In the genomic region with DNA sequence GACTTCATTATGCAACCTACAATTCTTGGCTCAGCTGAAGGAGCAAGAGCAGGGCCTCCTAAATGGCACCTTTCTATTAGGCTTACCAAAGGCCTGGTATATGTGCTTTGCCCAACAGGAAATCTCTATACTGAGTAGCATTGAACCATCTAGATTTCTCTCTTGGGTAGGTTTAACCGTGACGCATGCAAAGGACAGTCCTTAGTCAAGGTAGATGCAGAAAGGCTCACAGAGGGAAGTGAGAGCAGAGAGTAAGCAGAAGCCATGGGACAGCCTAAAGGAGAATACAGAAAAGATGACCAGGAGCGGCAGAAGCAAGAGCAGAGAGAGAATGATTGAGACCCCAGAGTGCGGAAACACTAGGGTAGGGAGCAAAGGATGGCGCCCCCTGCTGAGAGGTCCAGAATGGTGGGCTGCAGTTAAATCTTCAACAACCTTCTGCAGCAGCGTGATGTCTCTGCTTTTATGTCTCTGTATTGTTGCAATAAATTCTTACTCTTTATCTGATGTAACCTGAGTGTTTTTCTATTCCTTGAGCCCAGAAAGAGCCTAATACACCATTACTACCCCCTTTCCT, we compare ENCODE assay signal across 1 cellular context.
TF ChIP-seq lines count a peak whose summit lies in the region.

No MANE protein-coding gene starts in this region.

TF ChIP-seq in endothelial cell of umbilical vein, 7 proteins besides CTCF, POLR2A, EP300 and RAD21 (continued from another document):
- TF ChIP-seq GATA2 (IDR thresholded peaks at IDR 0.05; ENCODE audit: insufficient read depth, insufficient read length, low read depth, low read length): no peak
